25 cellular contexts compared by ENCODE assay signal in genomic region chr7:112423987-112424386, GRCh38. TPM values are rescaled to one million over a fixed set of nuclear protein-coding genes. Genes with fewer than 3 reads are reported as not detected.
DNase-seq lines count a peak whose midpoint lies in the region; ATAC-seq, FAIRE-seq and TF ChIP-seq lines count a peak whose summit lies in the region.
"Had no signal": no experiment of that assay in that cellular context is flagged by ENCODE, and none has a peak within 500 bp of the region (broad histone marks: within the 10 kb centered on the region; RNA-seq: fewer than 3 reads in every experiment).

No MANE protein-coding gene starts in this region.

- H3K27ac Mint-ChIP-seq in endodermal cell, result peak overlapping the region; percentile 88
- H3K27ac Mint-ChIP-seq: progenitor cell of endocrine pancreas; T-helper 2 cell treated with Interferon-gamma antibody and Interleukin-4, amounts not matched to agents 5 μg/mL and 100 μg/mL, for 36 hours had no signal

- H3K27me3 ChIP-seq in SK-N-SH (ENCODE audit: insufficient read depth) (no peaks in the 10 kb centered on the region), endodermal cell (ENCODE audit: control insufficient read depth, insufficient read depth, low read length, poor library complexity, severe bottlenecking) (no peaks in the 10 kb centered on the region)
- H3K27me3 ChIP-seq: BE2C, gastroesophageal sphincter, sigmoid colon had no signal

- H3K9me3 ChIP-seq in SK-N-SH (no peaks in the 10 kb centered on the region), endodermal cell (ENCODE audit: control insufficient read depth, low read length) (no peaks in the 10 kb centered on the region)
- H3K9me3 ChIP-seq: BE2C, gastroesophageal sphincter, HAP-1, sigmoid colon had no signal

- TF ChIP-seq EP300 in SK-N-SH (IDR thresholded peaks at IDR 0.05; ENCODE audit: borderline replicate concordance in 1 of 2, low read depth in 1 of 2, low read length in 1 of 2), result no peak

- DNase-seq in SK-N-SH (no peak), NB4 (ENCODE audit: low read depth) (peak; percentile 52), endodermal cell (no peak), RCC 7860 (ENCODE audit: low spot score) (no peak), COR-L47 (lab: John Stamatoyannopoulos, UW) (no peak), foreskin fibroblast (no peak), EL (no peak)
- DNase-seq: activated CD4-positive, alpha-beta T cell treated with anti-CD3 and anti-CD28 coated beads for 4 hours; activated gamma-delta T cell treated with Interleukin-2 at 50 U/mL for 16 hours; activated T-cell treated with anti-CD3 and anti-CD28 coated beads, Interleukin-2, amount 50 U/mL, for 1 hour; BE2C; hippocampal formation; left colon; mammary epithelial cell; NCI-H1105; NCI-H187 treated with DMSO at 0.1 percent for 48 hours; sigmoid colon; stimulated activated naive CD8-positive, alpha-beta T cell treated with anti-CD3 and anti-CD28 coated beads, Interleukin-15, Interleukin-2, amounts not matched to agents 100 U/mL and 50 U/mL, for 24 hours had no signal

- WGBS in SK-N-SH (ENCODE audit: low lambda C conversion rate), result 95% methylated on average over 2 of the region's 2 CpGs
- WGBS in endodermal cell (ENCODE audit: insufficient coverage in 1 of 2, insufficient read length in 1 of 2), 2 experiments, result 94 to 100% methylated on average over 2 of the region's 2 CpGs

- no peak for ATAC-seq in SK-N-SH treated with all-trans-retinoic acid at 6 μM for 48 hours
- ATAC-seq: gastroesophageal sphincter; left colon; stimulated activated naive CD8-positive, alpha-beta T cell treated with anti-CD3 and anti-CD28 coated beads, Interleukin-15, Interleukin-2, amounts not matched to agents 100 U/mL and 50 U/mL, for 24 hours had no signal

- H3K36me3 Mint-ChIP-seq in endodermal cell (ENCODE audit: low read depth), result no peaks in the 10 kb centered on the region

- no peaks in the 10 kb centered on the region for H3K27me3 Mint-ChIP-seq in endodermal cell (ENCODE audit: insufficient read depth)
- H3K27me3 Mint-ChIP-seq: progenitor cell of endocrine pancreas had no signal

- H3K4me3 ChIP-seq in SK-N-SH (ENCODE audit: low read depth in 2 of 2, low read length in 1 of 2) (no peak overlapping the region), NB4 (ENCODE audit: low read depth, low read length) (peak overlapping the region; percentile 57), endodermal cell (ENCODE audit: low read length) (no peak overlapping the region), foreskin fibroblast (ENCODE audit: low read depth in 1 of 2, low read length in 2 of 2) (no peak overlapping the region)
- H3K4me3 ChIP-seq: gastroesophageal sphincter, HAP-1, sigmoid colon had no signal

- H3K4me1 ChIP-seq in SK-N-SH (ENCODE audit: control insufficient read depth in 1 of 2, insufficient read depth in 2 of 2, low read depth in 1 of 2, low read length in 1 of 2) (peaks cover 13 to 23% of the 10 kb centered on the region in 2 experiments; a peak in 3 of 4 replicates), endodermal cell (ENCODE audit: control insufficient read depth, insufficient read depth, low read length) (peaks cover 15% of the 10 kb centered on the region)

- H4K20me1 ChIP-seq in SK-N-SH (ENCODE audit: insufficient read depth), result no peaks in the 10 kb centered on the region

- CTCF ChIA-PET in SK-N-SH (lab: Yijun Ruan, JAX), result interaction anchor here (0.6 to 1.9 kb wide), 4 partner anchors 10 to 433 kb away, joined by 3 to 5 read pairs (median 3); no protein-coding TSS in a partner anchor

- peaks cover 10% of the 10 kb centered on the region for H3F3A ChIP-seq in SK-N-SH (replicated peaks; ENCODE audit: insufficient read depth)

- no peak for TF ChIP-seq CTCF in SK-N-SH (IDR thresholded peaks at IDR 0.05)
- no peak for TF ChIP-seq CTCF in NB4 (IDR thresholded peaks at IDR 0.05; ENCODE audit: low read depth, low read length)
- TF ChIP-seq CTCF in endodermal cell (conservative IDR thresholded peaks at IDR 0.05), result no peak
- TF ChIP-seq CTCF in foreskin fibroblast (IDR thresholded peaks at IDR 0.05; ENCODE audit: low read depth, low read length), result no peak

- POLR2A ChIA-PET in SK-N-SH (lab: Yijun Ruan, JAX), result interaction anchor here (0.9 kb wide), 1 partner anchor 26 kb away, joined by 3 read pairs; the partner anchor contains the start of gene IFRD1

- H3K27ac ChIP-seq in SK-N-SH (ENCODE audit: low read depth in 2 of 2, low read length in 1 of 2), result no peak overlapping the region; a peak in 1 of 4 replicates
- H3K27ac ChIP-seq in endodermal cell (ENCODE audit: low read depth, low read length), result no peak overlapping the region
- H3K27ac ChIP-seq: gastroesophageal sphincter, RWPE1 had no signal

- H2AFZ ChIP-seq in SK-N-SH (ENCODE audit: low read depth), result no peak overlapping the region

- peak overlapping the region; percentile 34 for H3K4me3 Mint-ChIP-seq in endodermal cell
- H3K4me3 Mint-ChIP-seq: neural crest cell; T-helper 2 cell treated with Interferon-gamma antibody and Interleukin-4, amounts not matched to agents 5 μg/mL and 100 μg/mL, for 36 hours had no signal

- no peak for TF ChIP-seq POLR2A in NB4 (IDR thresholded peaks at IDR 0.05; ENCODE audit: extremely low read depth, insufficient read length)

- H3K9ac ChIP-seq in SK-N-SH, result no peak overlapping the region
- H3K9ac ChIP-seq in endodermal cell (ENCODE audit: extremely low read depth, low read length, poor library complexity, severe bottlenecking), result no peak overlapping the region

- no peaks in the 10 kb centered on the region for H3K9me2 ChIP-seq in SK-N-SH

- no peak for TF ChIP-seq RAD21 in SK-N-SH (IDR thresholded peaks at IDR 0.05; ENCODE audit: low read length)

- H3K4me1 Mint-ChIP-seq in endodermal cell, result peaks cover 60% of the 10 kb centered on the region

- no peak for FAIRE-seq in RCC 7860 (lab: Jason Lieb, UNC)

- no peaks in the 10 kb centered on the region for H3K9me3 Mint-ChIP-seq in endodermal cell
- H3K9me3 Mint-ChIP-seq: neural crest cell; T-helper 2 cell treated with Interferon-gamma antibody and Interleukin-4, amounts not matched to agents 5 μg/mL and 100 μg/mL, for 36 hours had no signal

- no peaks in the 10 kb centered on the region for H3K36me3 ChIP-seq in SK-N-SH (replicated peaks in 1 of 2; ENCODE audit: control insufficient read depth in 1 of 2, insufficient read depth in 2 of 2, low read length in 1 of 2)
- no peaks in the 10 kb centered on the region for H3K36me3 ChIP-seq in endodermal cell (ENCODE audit: control insufficient read depth, insufficient read depth, low read length)
- H3K36me3 ChIP-seq: BE2C, gastroesophageal sphincter, HAP-1, sigmoid colon had no signal

- H3K4me2 ChIP-seq in SK-N-SH, result peak overlapping the region; percentile 39; the same call in 1 of the 2 replicates

- no peaks in the 10 kb centered on the region for H3K79me2 ChIP-seq in SK-N-SH (ENCODE audit: insufficient read depth)

TF ChIP-seq in SK-N-SH, 30 proteins besides CTCF, POLR2A, EP300 and RAD21 (continues in another document):
- TF ChIP-seq ZBTB33 (IDR thresholded peaks at IDR 0.05; ENCODE audit: borderline replicate concordance, low read depth), result no peak
- no peak for TF ChIP-seq RCOR1 (IDR thresholded peaks at IDR 0.05; ENCODE audit: low read length)
- TF ChIP-seq SIN3A (IDR thresholded peaks at IDR 0.05; ENCODE audit: borderline replicate concordance, low read depth, low read length), result no peak

TF ChIP-seq in SK-N-SH treated with all-trans-retinoic acid at 6 μM for 48 hours, 23 proteins besides CTCF, POLR2A, EP300 and RAD21:
- no peak for TF ChIP-seq GLIS3 (CRISPR knock-in tag; IDR thresholded peaks at IDR 0.05)
TF ChIP-seq in SK-N-SH treated with all-trans-retinoic acid at 6 μM for 48 hours: peak in this region for 0.

RNA-seq across cellular contexts. Expression of gene IFRD1, which starts 26.3 kb away (rescaled TPM):
- 31.0 and 39.7 TPM in 2 replicates for polyA plus RNA-seq in SK-N-SH (2012; rRNA removed)
- polyA plus RNA-seq in SK-N-SH (2012; cell fraction: cytosol; rRNA removed), result 33.1 and 38.6 TPM in 2 replicates
- polyA plus RNA-seq in SK-N-SH (2012; cell fraction: nucleus; rRNA removed), result 49.1 and 103 TPM in 2 replicates
- 10 to 100 TPM; 54.3 to 57.6 TPM for total RNA-seq in endodermal cell
- polyA plus RNA-seq in endodermal cell (2013, experiment 1 of 2), result 56.9 TPM
- polyA plus RNA-seq in endodermal cell (2013, experiment 2 of 2), result 47.7 TPM

RNA-seq across cellular contexts. Expression of gene LSMEM1, which starts 56.8 kb away (rescaled TPM):
- polyA plus RNA-seq in SK-N-SH (2012; rRNA removed), result 1.0 and 1.1 TPM in 2 replicates
- 0.42 and 0.57 TPM in 2 replicates for polyA plus RNA-seq in SK-N-SH (2012; cell fraction: cytosol; rRNA removed)
- polyA plus RNA-seq in SK-N-SH (2012; cell fraction: nucleus; rRNA removed), result 2.0 and 6.1 TPM in 2 replicates
- 1 to 10 TPM; 1.1 to 4.2 TPM for total RNA-seq in endodermal cell
- polyA plus RNA-seq in endodermal cell (2013, experiment 1 of 2), result 1.9 TPM
- polyA plus RNA-seq in endodermal cell (2013, experiment 2 of 2), result 0.99 TPM
